In genomic region chr3:159209459-159209858, GRCh38 we compare ENCODE assay signal across 36 cellular contexts.
"Had no signal": no experiment of that assay in that cellular context is flagged by ENCODE, and none has a peak within 500 bp of the region (broad histone marks: within the 10 kb centered on the region; RNA-seq: fewer than 3 reads in every experiment).

No MANE protein-coding gene starts in this region.

- H3K4me1 Mint-ChIP-seq: activated B cell treated with CpG ODN at 0.5 μM for 24 hours; activated CD4-positive, alpha-beta memory T cell treated with anti-CD3 and anti-CD28 coated beads, Interleukin-2, amount 10 ng/mL, durations not matched to agents 7 days and 5 days; activated CD4-positive, alpha-beta T cell treated with anti-CD3 and anti-CD28 coated beads for 36 hours; activated CD4-positive, alpha-beta T cell treated with anti-CD3 and anti-CD28 coated beads, Interleukin-2, amount 10 ng/mL, durations not matched to agents 7 days and 5 days; activated CD8-positive, alpha-beta memory T cell treated with anti-CD3 and anti-CD28 coated beads, Interleukin-2, amount 10 ng/mL, durations not matched to agents 7 days and 5 days; activated naive CD8-positive, alpha-beta T cell treated with anti-CD3 and anti-CD28 coated beads for 36 hours; activated T-helper 17 cell treated with anti-CD3 and anti-CD28 coated beads, Interleukin-2, amount 50 U/mL, for 72 hours; central memory CD8-positive, alpha-beta T cell had no signal

- H3K4me3 Mint-ChIP-seq: activated B cell treated with CpG ODN at 0.5 μM for 24 hours; activated CD4-positive, alpha-beta memory T cell treated with anti-CD3 and anti-CD28 coated beads, Interleukin-2, amount 10 ng/mL, durations not matched to agents 7 days and 5 days; activated CD4-positive, alpha-beta T cell treated with anti-CD3 and anti-CD28 coated beads for 36 hours; activated CD4-positive, alpha-beta T cell treated with anti-CD3 and anti-CD28 coated beads, Interleukin-2, amount 10 ng/mL, durations not matched to agents 7 days and 5 days; activated CD8-positive, alpha-beta memory T cell treated with anti-CD3 and anti-CD28 coated beads, Interleukin-2, amount 10 ng/mL, durations not matched to agents 7 days and 5 days; activated CD8-positive, alpha-beta T cell treated with anti-CD3 and anti-CD28 coated beads, Interleukin-2, amount 10 ng/mL, durations not matched to agents 7 days and 5 days; activated naive CD4-positive, alpha-beta T cell treated with anti-CD3 and anti-CD28 coated beads for 36 hours; activated naive CD8-positive, alpha-beta T cell treated with anti-CD3 and anti-CD28 coated beads for 36 hours; activated T-cell treated with anti-CD3 and anti-CD28 coated beads, Interleukin-2, amount 50 U/mL, for 24 hours; activated T-cell treated with anti-CD3 and anti-CD28 coated beads, Interleukin-2, amount 50 U/mL, for 72 hours; activated T-helper 1 cell treated with anti-CD3 and anti-CD28 coated beads, Interleukin-12 subunit alpha, Interleukin-12 subunit beta, Interleukin-2, Interleukin-4 antibody, amounts not matched to agents 30 ng/mL and 10 ng/mL and 1 ng/mL, durations not matched to agents 14 hours and 24 hours and 36 hours; activated T-helper 17 cell treated with anti-CD3 and anti-CD28 coated beads, Interleukin-2, amount 50 U/mL, for 72 hours; brain; central memory CD8-positive, alpha-beta T cell; T-helper 1 cell treated with Interleukin-12 subunit alpha and Interleukin-12 subunit beta and Interleukin-4 antibody, amounts not matched to agents 30 μg/mL and 1 μg/mL, for 36 hours; T-helper 2 cell treated with Interferon-gamma antibody and Interleukin-4, amounts not matched to agents 5 μg/mL and 100 μg/mL, for 36 hours had no signal

- H3K36me3 ChIP-seq: adrenal gland, ascending aorta, cardiac muscle cell had no signal

- H3K36me3 Mint-ChIP-seq: activated CD8-positive, alpha-beta memory T cell treated with anti-CD3 and anti-CD28 coated beads, Interleukin-2, amount 10 ng/mL, durations not matched to agents 7 days and 5 days; activated naive CD8-positive, alpha-beta T cell treated with anti-CD3 and anti-CD28 coated beads for 36 hours; brain had no signal

- H3K4me1 ChIP-seq: adrenal gland, ascending aorta had no signal

- H3K9me3 ChIP-seq: adrenal gland, ascending aorta had no signal

- ATAC-seq: activated CD4-positive, alpha-beta T cell treated with anti-CD3 and anti-CD28 coated beads for 36 hours; activated CD8-positive, alpha-beta memory T cell treated with anti-CD3 and anti-CD28 coated beads, Interleukin-2, amount 10 ng/mL, durations not matched to agents 7 days and 5 days; activated CD8-positive, alpha-beta T cell treated with anti-CD3 and anti-CD28 coated beads, Interleukin-2, amount 10 ng/mL, durations not matched to agents 7 days and 5 days; activated naive CD4-positive, alpha-beta T cell treated with anti-CD3 and anti-CD28 coated beads, Interleukin-2, amount 50 U/mL, for 72 hours; activated T-cell treated with anti-CD3 and anti-CD28 coated beads, Interleukin-2, amount 50 U/mL, for 72 hours; activated T-helper 17 cell treated with anti-CD3 and anti-CD28 coated beads, Interleukin-2, amount 50 U/mL, for 72 hours had no signal

- H3K9me3 Mint-ChIP-seq: activated B cell treated with CpG ODN at 0.5 μM for 24 hours; activated CD4-positive, alpha-beta memory T cell treated with anti-CD3 and anti-CD28 coated beads, Interleukin-2, amount 10 ng/mL, durations not matched to agents 7 days and 5 days; T-helper 1 cell treated with Interleukin-12 subunit alpha and Interleukin-12 subunit beta and Interleukin-4 antibody, amounts not matched to agents 30 μg/mL and 1 μg/mL, for 36 hours; T-helper 2 cell treated with Interferon-gamma antibody and Interleukin-4, amounts not matched to agents 5 μg/mL and 100 μg/mL, for 36 hours had no signal

- H3K27me3 ChIP-seq: adrenal gland, ascending aorta, cardiac muscle cell had no signal

- H3K4me3 ChIP-seq: adrenal gland, ascending aorta, cardiac muscle cell had no signal

- H3K27ac ChIP-seq: adrenal gland, ascending aorta, cardiac muscle cell, VCaP had no signal

- DNase-seq: activated B cell treated with CpG ODN at 0.5 μM for 24 hours; activated CD4-positive, alpha-beta memory T cell treated with anti-CD3 and anti-CD28 coated beads, Interleukin-2, amount 10 ng/mL, durations not matched to agents 7 days and 5 days; activated CD4-positive, alpha-beta T cell treated with anti-CD3 and anti-CD28 coated beads for 1 hour; activated CD4-positive, alpha-beta T cell treated with anti-CD3 and anti-CD28 coated beads for 36 hours; activated CD4-positive, alpha-beta T cell treated with anti-CD3 and anti-CD28 coated beads for 48 hours; activated CD4-positive, alpha-beta T cell treated with anti-CD3 and anti-CD28 coated beads, Interleukin-2, amount 10 ng/mL, durations not matched to agents 7 days and 5 days; activated CD4-positive, alpha-beta T cell treated with anti-CD3 and anti-CD28 coated beads, Interleukin-2, amount 50 U/mL, for 48 hours; activated CD8-positive, alpha-beta memory T cell treated with anti-CD3 and anti-CD28 coated beads for 24 hours; activated CD8-positive, alpha-beta memory T cell treated with anti-CD3 and anti-CD28 coated beads, Interleukin-2, amount 10 ng/mL, durations not matched to agents 7 days and 5 days; activated CD8-positive, alpha-beta memory T cell treated with anti-CD3 and anti-CD28 coated beads, Interleukin-2, amount 50 U/mL, for 48 hours; activated CD8-positive, alpha-beta T cell treated with anti-CD3 and anti-CD28 coated beads, Interleukin-2, amount 10 ng/mL, durations not matched to agents 7 days and 5 days; activated effector memory CD4-positive, alpha-beta T cell treated with anti-CD3 and anti-CD28 coated beads, Interleukin-2, amount 50 U/mL, for 16 hours; activated gamma-delta T cell treated with Interleukin-2 at 50 U/mL for 16 hours; activated naive CD4-positive, alpha-beta T cell; activated naive CD4-positive, alpha-beta T cell treated with anti-CD3 and anti-CD28 coated beads for 36 hours; activated naive CD4-positive, alpha-beta T cell treated with anti-CD3 and anti-CD28 coated beads, Interleukin-2, amount 50 U/mL, for 16 hours; activated naive CD8-positive, alpha-beta T cell treated with anti-CD3 and anti-CD28 coated beads for 36 hours; activated T-cell treated with anti-CD3 and anti-CD28 coated beads, Interleukin-2, amount 50 U/mL, for 24 hours; activated T-cell treated with anti-CD3 and anti-CD28 coated beads, Interleukin-2, amount 50 U/mL, for 72 hours; adrenal gland; amniotic stem cell; caudate nucleus; cerebellar nuclear complex; T-helper 1 cell; T-helper 2 cell; T-helper 9 cell had no signal

- H3K27ac Mint-ChIP-seq: activated B cell treated with CpG ODN at 0.5 μM for 24 hours; activated CD4-positive, alpha-beta memory T cell treated with anti-CD3 and anti-CD28 coated beads, Interleukin-2, amount 10 ng/mL, durations not matched to agents 7 days and 5 days; activated CD4-positive, alpha-beta T cell treated with anti-CD3 and anti-CD28 coated beads for 36 hours; activated CD4-positive, alpha-beta T cell treated with anti-CD3 and anti-CD28 coated beads, Interleukin-2, amount 10 ng/mL, durations not matched to agents 7 days and 5 days; activated CD8-positive, alpha-beta memory T cell treated with anti-CD3 and anti-CD28 coated beads, Interleukin-2, amount 10 ng/mL, durations not matched to agents 7 days and 5 days; activated CD8-positive, alpha-beta T cell treated with anti-CD3 and anti-CD28 coated beads, Interleukin-2, amount 10 ng/mL, durations not matched to agents 7 days and 5 days; activated naive CD4-positive, alpha-beta T cell treated with anti-CD3 and anti-CD28 coated beads for 36 hours; activated naive CD4-positive, alpha-beta T cell treated with anti-CD3 and anti-CD28 coated beads, Interleukin-2, amount 50 U/mL, for 72 hours; activated naive CD8-positive, alpha-beta T cell treated with anti-CD3 and anti-CD28 coated beads for 36 hours; activated T-cell treated with anti-CD3 and anti-CD28 coated beads, Interleukin-2, amount 50 U/mL, for 24 hours; activated T-cell treated with anti-CD3 and anti-CD28 coated beads, Interleukin-2, amount 50 U/mL, for 72 hours; activated T-helper 1 cell treated with anti-CD3 and anti-CD28 coated beads, Interleukin-12 subunit alpha, Interleukin-12 subunit beta, Interleukin-2, Interleukin-4 antibody, amounts not matched to agents 30 ng/mL and 10 ng/mL and 1 ng/mL, durations not matched to agents 14 hours and 24 hours and 36 hours; activated T-helper 17 cell treated with anti-CD3 and anti-CD28 coated beads, Interleukin-2, amount 50 U/mL, for 72 hours; brain; T-helper 1 cell treated with Interleukin-12 subunit alpha and Interleukin-12 subunit beta and Interleukin-4 antibody, amounts not matched to agents 30 μg/mL and 1 μg/mL, for 36 hours; T-helper 2 cell treated with Interferon-gamma antibody and Interleukin-4, amounts not matched to agents 5 μg/mL and 100 μg/mL, for 36 hours had no signal

- H3K27me3 Mint-ChIP-seq: activated CD4-positive, alpha-beta memory T cell treated with anti-CD3 and anti-CD28 coated beads, Interleukin-2, amount 10 ng/mL, durations not matched to agents 7 days and 5 days; activated CD4-positive, alpha-beta T cell treated with anti-CD3 and anti-CD28 coated beads for 36 hours; activated CD4-positive, alpha-beta T cell treated with anti-CD3 and anti-CD28 coated beads, Interleukin-2, amount 10 ng/mL, durations not matched to agents 7 days and 5 days; activated CD8-positive, alpha-beta memory T cell treated with anti-CD3 and anti-CD28 coated beads, Interleukin-2, amount 10 ng/mL, durations not matched to agents 7 days and 5 days; activated naive CD8-positive, alpha-beta T cell treated with anti-CD3 and anti-CD28 coated beads for 36 hours; activated T-cell treated with anti-CD3 and anti-CD28 coated beads, Interleukin-2, amount 50 U/mL, for 24 hours; central memory CD8-positive, alpha-beta T cell had no signal
